24 cellular contexts compared by ENCODE assay signal in the genomic region with DNA sequence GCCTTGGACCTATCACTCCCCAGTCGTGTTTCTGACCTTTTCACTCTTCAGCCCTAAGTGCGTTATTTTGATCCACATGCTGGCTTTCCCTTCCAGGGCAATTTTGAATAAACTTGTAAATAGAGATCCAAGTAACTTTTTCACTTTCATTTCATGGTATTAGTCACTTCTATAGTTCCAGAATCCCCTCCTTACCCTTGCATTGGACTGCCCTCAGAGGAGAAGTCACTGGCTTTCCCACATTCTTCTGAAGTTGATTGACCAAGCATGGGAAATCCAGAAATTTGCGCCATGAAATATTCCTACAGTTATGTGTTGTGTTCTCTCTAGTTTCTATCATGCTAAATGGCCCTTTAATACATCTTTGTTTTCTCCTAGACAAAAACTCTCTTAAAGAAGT.
DNase-seq lines count a peak whose midpoint lies in the region; ATAC-seq, FAIRE-seq and TF ChIP-seq lines count a peak whose summit lies in the region.
"Had no signal": no experiment of that assay in that cellular context is flagged by ENCODE, and none has a peak within 500 bp of the region (broad histone marks: within the 10 kb centered on the region; RNA-seq: fewer than 3 reads in every experiment).

No MANE protein-coding gene starts in this region.

- no TSS peak for BruUV-seq in GM12878 (replicated peaks; lab: Mats Ljungman, UMichigan)

- H2AFZ ChIP-seq in GM12878 (ENCODE audit: control insufficient read depth, low read depth, low read length) = no peak overlapping the region

- FAIRE-seq in GM12878 (lab: Jason Lieb, UNC) (no peak), urothelium cell line (lab: Jason Lieb, UNC) (no peak)
- FAIRE-seq: GM18507, RCC 7860 had no signal

- no peak for TF ChIP-seq RAD21 in GM12878 (IDR thresholded peaks at IDR 0.05; ENCODE audit: insufficient read depth, low read depth, low read length)

- in situ Hi-C loops in GM12878 (cut with MboI) = no loop called here

- TF ChIP-seq POLR2A in GM12878 (IDR thresholded peaks at IDR 0.05; ENCODE audit: low read depth, low read length) = no peak

- SMC1A ChIA-PET in GM12878 (lab: Charles Lee; ENCODE audit: uncharacterized antibody, unreplicated experiment) = interaction anchor here (1.6 to 1.9 kb wide), 2 partner anchors 9 to 14 kb away, joined by 3 to 9 read pairs; no protein-coding TSS in a partner anchor

- H3K36me3 ChIP-seq in right atrium auricular region (no peaks in the 10 kb centered on the region), GM12878 (ENCODE audit: control insufficient read depth in 2 of 2, insufficient read depth in 2 of 2, low read length in 1 of 2) (no peaks in the 10 kb centered on the region)

- CTCF ChIA-PET in GM12878 (lab: Yijun Ruan, JAX) = interaction anchor here (0.6 to 1.2 kb wide), 4 partner anchors 14 to 150 kb away, joined by 3 read pairs; no protein-coding TSS in a partner anchor

- no peaks in the 10 kb centered on the region for H3K27me3 ChIP-seq in right atrium auricular region
- no peaks in the 10 kb centered on the region for H3K27me3 ChIP-seq in GM12878 (replicated peaks in 1 of 2; ENCODE audit: control insufficient read depth in 2 of 2, insufficient read depth in 2 of 2, low read length in 1 of 2)

- POLR2A ChIA-PET in GM12878 (lab: Charles Lee) = no interaction called here

- ATAC-seq in Right ventricle myocardium inferior (peak; percentile 20), GM12878 (peak; percentile 31; the same call in 2 of the 3 replicates), left ventricle myocardium superior (peak; percentile 30)
- ATAC-seq: CD8-positive, alpha-beta T cell had no signal

- H4K20me1 ChIP-seq in GM12878 (ENCODE audit: control insufficient read depth, insufficient read depth) = no peaks in the 10 kb centered on the region

- WGBS in GM12878 (ENCODE audit: insufficient coverage, insufficient replicate concordance, low lambda C conversion rate, missing lambda C conversion rate) = 16% methylated on average over 3 of the region's 3 CpGs

- intact Hi-C loops in Right ventricle myocardium inferior (cut with DNase I) (loop anchor here (5.0 kb wide), 2 partner anchors 58 to 178 kb away; a partner anchor contains a TSS), GM12878 (cut with micrococcal nuclease; ENCODE audit: unreplicated experiment) (no loop called here), left ventricle myocardium superior (cut with micrococcal nuclease) (no loop called here)

- peak overlapping the region in 1 of 2 donors; percentile 30 for H3K27ac ChIP-seq in right atrium auricular region
- H3K27ac ChIP-seq in GM12878 (ENCODE audit: control insufficient read depth, insufficient read depth) = no peak overlapping the region
- H3K27ac ChIP-seq: 22Rv1 had no signal

- RAD21 ChIA-PET in GM12878 (lab: Charles Lee; ENCODE audit: unreplicated experiment) = interaction anchor here (1.1 kb wide), 1 partner anchor 167 kb away, joined by 3 read pairs; no protein-coding TSS in a partner anchor

- no peak overlapping the region for H3K4me2 ChIP-seq in GM12878 (ENCODE audit: control insufficient read depth, insufficient read depth)

- TF ChIP-seq EP300 in GM12878 (IDR thresholded peaks at IDR 0.05; ENCODE audit: borderline replicate concordance in 1 of 2, control insufficient read depth in 1 of 2, low read depth in 2 of 2, low read length in 2 of 2) = no peak

- H3K9me3 ChIP-seq in right atrium auricular region (peaks cover 0 to 9% of the 10 kb centered on the region in 2 donors), GM12878 (replicated peaks; ENCODE audit: control insufficient read depth, insufficient read depth, low read length) (no peaks in the 10 kb centered on the region)

- no peaks in the 10 kb centered on the region for H3K79me2 ChIP-seq in GM12878 (ENCODE audit: control insufficient read depth, insufficient read depth, low read length)

- DNase-seq in Right ventricle myocardium inferior (ENCODE audit: missing footprints) (no peak), right atrium auricular region (ENCODE audit: low spot score) (no peak), GM12878 (ENCODE audit: low read depth, low spot score) (no peak), left ventricle myocardium superior (no peak), renal cortical epithelial cell (ENCODE audit: low read depth) (peak; percentile 2), urothelium cell line (ENCODE audit: low spot score) (no peak)
- DNase-seq in activated CD4-positive, CD25-positive, alpha-beta regulatory T cell (lab: John Stamatoyannopoulos, UW) = no peak
- DNase-seq in activated CD4-positive, alpha-beta T cell treated with anti-CD3 and anti-CD28 coated beads for 1 hour = no peak
- DNase-seq: AML-193; C1 segment of cervical spinal cord; Calu3; CD8-positive, alpha-beta T cell; DMS153; Karpas-422; NCI-H1694; NCI-H2081; NCI-H2171; NCI-H345; NCI-H524; NCI-H82; OCI-M1 had no signal

- H3K4me3 ChIP-seq in right atrium auricular region (no peak overlapping the region), GM12878 (no peak overlapping the region)

- peaks cover 0 to 30% of the 10 kb centered on the region in 2 donors for H3K4me1 ChIP-seq in right atrium auricular region
- no peaks in the 10 kb centered on the region for H3K4me1 ChIP-seq in GM12878 (ENCODE audit: control insufficient read depth, insufficient read depth, low read length)

- TF ChIP-seq CTCF in right atrium auricular region (IDR thresholded peaks at IDR 0.05) = no peak
- no peak for TF ChIP-seq CTCF in GM12878 (IDR thresholded peaks at IDR 0.05 in 2 of 3, conservative IDR thresholded peaks at IDR 0.05 in 1 of 3; ENCODE audit: control insufficient read depth in 2 of 3, extremely low read depth in 1 of 3, insufficient read depth in 1 of 3, low read depth in 3 of 3, low read length in 3 of 3)

- H3K9ac ChIP-seq in GM12878 (ENCODE audit: control insufficient read depth, insufficient read depth, low read length) = no peak overlapping the region

TF ChIP-seq in GM12878, 131 proteins besides CTCF, POLR2A, EP300 and RAD21:
- TF ChIP-seq STAT1 (conservative IDR thresholded peaks at IDR 0.05) (no peak), DPF2 (IDR thresholded peaks at IDR 0.05) (0 out of 2 replicates have a peak, but pooled peaks have one; percentile 24), IKZF1 (conservative IDR thresholded peaks at IDR 0.05) (peak; percentile 73), IRF4 (IDR thresholded peaks at IDR 0.05; ENCODE audit: low read depth, low read length) (0 out of 2 replicates have a peak, but pooled peaks have one; percentile 24), SUZ12 (IDR thresholded peaks at IDR 0.05; ENCODE audit: unreplicated experiment) (no peak), FOS (IDR thresholded peaks at IDR 0.05; ENCODE audit: borderline replicate concordance, extremely low read depth, insufficient read length) (no peak), SMAD5 (IDR thresholded peaks at IDR 0.05; ENCODE audit: low read depth) (no peak), IKZF2 (IDR thresholded peaks at IDR 0.05) (peak; percentile 68 to 72)
- TF ChIP-seq, protein P1, sequence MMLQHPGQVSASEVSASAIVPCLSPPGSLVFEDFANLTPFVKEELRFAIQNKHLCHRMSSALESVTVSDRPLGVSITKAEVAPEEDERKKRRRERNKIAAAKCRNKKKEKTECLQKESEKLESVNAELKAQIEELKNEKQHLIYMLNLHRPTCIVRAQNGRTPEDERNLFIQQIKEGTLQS (IDR thresholded peaks at IDR 0.05; ENCODE audit: borderline replicate concordance, extremely low read depth, low read depth, low read length) = no peak
